In genomic region chr6:45344900-45345299, GRCh38 we compare ENCODE assay signal across 28 cellular contexts. TPM values are rescaled to one million over a fixed set of nuclear protein-coding genes. Genes with fewer than 3 reads are reported as not detected.
DNase-seq lines count a peak whose midpoint lies in the region; ATAC-seq, FAIRE-seq and TF ChIP-seq lines count a peak whose summit lies in the region.
"Had no signal": no experiment of that assay in that cellular context is flagged by ENCODE, and none has a peak within 500 bp of the region (broad histone marks: within the 10 kb centered on the region; RNA-seq: fewer than 3 reads in every experiment).

No MANE protein-coding gene starts in this region.

- H3K4me3 ChIP-seq in HEK293 (ENCODE audit: low read depth, low read length): no peak overlapping the region
- H3K4me3 ChIP-seq in right lobe of liver: no peak overlapping the region
- H3K4me3 ChIP-seq: A549; BLaER1; BLaER1 treated with 17β-estradiol and CSF1 and Interleukin-3, amounts not matched to agents 10 nM and 100 nM had no signal

- H3K4me1 ChIP-seq in HEK293 (ENCODE audit: control insufficient read depth, insufficient read depth, low read length) (no peaks in the 10 kb centered on the region), right lobe of liver (no peaks in the 10 kb centered on the region)
- H3K4me1 ChIP-seq: A549; BE2C; BLaER1; BLaER1 treated with 17β-estradiol and CSF1 and Interleukin-3, amounts not matched to agents 10 nM and 100 nM; Caco-2 had no signal

- 70% methylated on average over 2 of the region's 2 CpGs for WGBS in right lobe of liver (ENCODE audit: insufficient coverage, low coverage, low lambda C conversion rate, missing lambda C conversion rate)

- CTCF ChIA-PET in HEK293 (lab: Yijun Ruan, JAX): no interaction called here

- no peaks in the 10 kb centered on the region for H3K9me3 ChIP-seq in HEK293 (ENCODE audit: control insufficient read depth, insufficient read depth, low read depth, low read length)
- H3K9me3 ChIP-seq in right lobe of liver: no peaks in the 10 kb centered on the region
- H3K9me3 ChIP-seq: A549; BE2C; BLaER1; BLaER1 treated with 17β-estradiol and CSF1 and Interleukin-3, amounts not matched to agents 10 nM and 100 nM; Caco-2 had no signal

- peak; percentile 11 for FAIRE-seq in G401.6 (lab: Jason Lieb, UNC)
- FAIRE-seq: A204.1, A549 had no signal

- H3K36me3 ChIP-seq in HEK293 (ENCODE audit: control insufficient read depth in 2 of 2, insufficient read depth in 1 of 2, low read length in 2 of 2) (no peaks in the 10 kb centered on the region), right lobe of liver (no peaks in the 10 kb centered on the region)
- H3K36me3 ChIP-seq: BE2C; BLaER1; BLaER1 treated with 17β-estradiol and CSF1 and Interleukin-3, amounts not matched to agents 10 nM and 100 nM had no signal

- POLR2A ChIA-PET in HEK293 (lab: Yijun Ruan, JAX): no interaction called here

- ATAC-seq in GM21447 (IDR thresholded peaks at IDR 0.05; ENCODE audit: unreplicated experiment) (no peak), right lobe of liver (no peak)
- ATAC-seq: A549; CD8-positive, alpha-beta T cell had no signal

- H3K27me3 ChIP-seq in right lobe of liver: no peaks in the 10 kb centered on the region
- H3K27me3 ChIP-seq: BE2C; BLaER1; BLaER1 treated with 17β-estradiol and CSF1 and Interleukin-3, amounts not matched to agents 10 nM and 100 nM had no signal

- TF ChIP-seq POLR2A in right lobe of liver (IDR thresholded peaks at IDR 0.05): no peak

- intact Hi-C loops in right lobe of liver (cut with DNase I): no loop called here

- TF ChIP-seq CTCF in HEK293 (tag by site-specific recombination; IDR thresholded peaks at IDR 0.05) (no peak), right lobe of liver (IDR thresholded peaks at IDR 0.05) (no peak)

- H3K27ac ChIP-seq in HEK293 (ENCODE audit: extremely low read depth, low read depth, low read length) (no peak overlapping the region), right lobe of liver (no peak overlapping the region)
- H3K27ac ChIP-seq: 22Rv1; A549; BLaER1; BLaER1 treated with 17β-estradiol and CSF1 and Interleukin-3, amounts not matched to agents 10 nM and 100 nM; C4-2B had no signal

- DNase-seq in right lobe of liver: no peak
- DNase-seq: 8988T; ACHN; AML-193; BE2C; C1 segment of cervical spinal cord; Caco-2; Calu3; CD4-positive, alpha-beta memory T cell; CD4-positive, alpha-beta T cell; CD4-positive, CD25-positive, alpha-beta regulatory T cell; CD8-positive, alpha-beta memory T cell; CD8-positive, alpha-beta T cell; COR-L47; DMS 273 treated with DMSO at 0.1 percent for 48 hours; DMS153; DMS53; DND-41; EL had no signal

TF ChIP-seq in HEK293, 187 proteins besides CTCF, POLR2A, EP300 and RAD21:
- TF ChIP-seq ZNF521 (tag by site-specific recombination; IDR thresholded peaks at IDR 0.05): no peak
- TF ChIP-seq ZNF664 (tag by site-specific recombination; IDR thresholded peaks at IDR 0.05): peak; percentile 93
TF ChIP-seq in HEK293: peak in this region for 1.

RNA-seq across cellular contexts. Expression of gene RUNX2, which starts 16.8 kb away (rescaled TPM):
- total RNA-seq in right lobe of liver: under 1 TPM; 0.15 to 0.80 (median 0.43) TPM
- total RNA-seq: Caco-2 had no signal

RNA-seq across cellular contexts. Expression of gene SUPT3H, which starts 32.8 kb away (rescaled TPM):
- 1 to 10 TPM in 5 of 6 experiments, under 1 TPM in 1; 0.95 to 2.8 (median 2.0) TPM for total RNA-seq in right lobe of liver
